In genomic region chr14:34993444-34993843, GRCh38 we compare ENCODE assay signal across 24 cellular contexts.
"Had no signal": no experiment of that assay in that cellular context is flagged by ENCODE, and none has a peak within 500 bp of the region (broad histone marks: within the 10 kb centered on the region; RNA-seq: fewer than 3 reads in every experiment).

No MANE protein-coding gene starts in this region.

- ATAC-seq: activated CD4-positive, alpha-beta T cell treated with anti-CD3 and anti-CD28 coated beads for 36 hours; Panc1; T-helper 17 cell had no signal

- H3K27ac Mint-ChIP-seq: activated CD4-positive, alpha-beta memory T cell treated with anti-CD3 and anti-CD28 coated beads, Interleukin-2, amount 10 ng/mL, durations not matched to agents 7 days and 5 days; activated CD4-positive, alpha-beta T cell treated with anti-CD3 and anti-CD28 coated beads for 36 hours; activated naive CD8-positive, alpha-beta T cell treated with anti-CD3 and anti-CD28 coated beads, Interleukin-2, amount 10 ng/mL, durations not matched to agents 7 days and 5 days had no signal

- DNase-seq: activated CD4-positive, alpha-beta memory T cell treated with anti-CD3 and anti-CD28 coated beads, Interleukin-2, amount 10 ng/mL, durations not matched to agents 7 days and 5 days; activated CD4-positive, alpha-beta T cell treated with anti-CD3 and anti-CD28 coated beads for 36 hours; activated CD4-positive, alpha-beta T cell treated with anti-CD3 and anti-CD28 coated beads, Interleukin-2, amount 50 U/mL, for 1 hour; activated naive CD4-positive, alpha-beta T cell treated with anti-CD3 and anti-CD28 coated beads, Interleukin-2, amount 50 U/mL, for 16 hours; activated naive CD8-positive, alpha-beta T cell treated with anti-CD3 and anti-CD28 coated beads, Interleukin-2, amount 10 ng/mL, durations not matched to agents 7 days and 5 days; activated T-cell treated with anti-CD3 and anti-CD28 coated beads for 4 hours; adrenal gland; anterior cingulate cortex; cerebellar nuclear complex; KG1; MV-4-11; NCI-H1092 treated with DMSO at 0.1 percent for 48 hours; NCI-H1436; NCI-H1694 treated with DMSO at 0.1 percent for 48 hours; NCI-H2081 treated with DMSO at 0.1 percent for 48 hours; NCI-H2227 treated with DMSO at 0.1 percent for 48 hours; NCI-H446 treated with DMSO at 0.1 percent for 48 hours; NCI-H526 treated with DMSO at 0.1 percent for 48 hours; NCI-H82; SHP77 treated with DMSO at 0.1 percent for 48 hours; T-helper 17 cell; T-helper 9 cell; WERI-Rb-1 had no signal

- H3K4me1 ChIP-seq: adrenal gland had no signal

- H3K27me3 ChIP-seq: adrenal gland had no signal

- H3K36me3 ChIP-seq: adrenal gland had no signal

- H3K9me3 Mint-ChIP-seq: activated CD4-positive, alpha-beta memory T cell treated with anti-CD3 and anti-CD28 coated beads, Interleukin-2, amount 10 ng/mL, durations not matched to agents 7 days and 5 days; activated naive CD8-positive, alpha-beta T cell treated with anti-CD3 and anti-CD28 coated beads, Interleukin-2, amount 10 ng/mL, durations not matched to agents 7 days and 5 days had no signal

- H3K27ac ChIP-seq: adrenal gland, WERI-Rb-1 had no signal

- H3K9me3 ChIP-seq: adrenal gland had no signal

- H3K4me3 Mint-ChIP-seq: activated CD4-positive, alpha-beta memory T cell treated with anti-CD3 and anti-CD28 coated beads, Interleukin-2, amount 10 ng/mL, durations not matched to agents 7 days and 5 days; activated CD4-positive, alpha-beta T cell treated with anti-CD3 and anti-CD28 coated beads for 36 hours; activated naive CD8-positive, alpha-beta T cell treated with anti-CD3 and anti-CD28 coated beads, Interleukin-2, amount 10 ng/mL, durations not matched to agents 7 days and 5 days; T-helper 17 cell had no signal

- H3K4me3 ChIP-seq: adrenal gland had no signal

- H3K27me3 Mint-ChIP-seq: activated CD4-positive, alpha-beta memory T cell treated with anti-CD3 and anti-CD28 coated beads, Interleukin-2, amount 10 ng/mL, durations not matched to agents 7 days and 5 days; activated CD4-positive, alpha-beta T cell treated with anti-CD3 and anti-CD28 coated beads for 36 hours; activated naive CD8-positive, alpha-beta T cell treated with anti-CD3 and anti-CD28 coated beads, Interleukin-2, amount 10 ng/mL, durations not matched to agents 7 days and 5 days; T-helper 17 cell had no signal
